20 cellular contexts compared by ENCODE assay signal in the genomic region with DNA sequence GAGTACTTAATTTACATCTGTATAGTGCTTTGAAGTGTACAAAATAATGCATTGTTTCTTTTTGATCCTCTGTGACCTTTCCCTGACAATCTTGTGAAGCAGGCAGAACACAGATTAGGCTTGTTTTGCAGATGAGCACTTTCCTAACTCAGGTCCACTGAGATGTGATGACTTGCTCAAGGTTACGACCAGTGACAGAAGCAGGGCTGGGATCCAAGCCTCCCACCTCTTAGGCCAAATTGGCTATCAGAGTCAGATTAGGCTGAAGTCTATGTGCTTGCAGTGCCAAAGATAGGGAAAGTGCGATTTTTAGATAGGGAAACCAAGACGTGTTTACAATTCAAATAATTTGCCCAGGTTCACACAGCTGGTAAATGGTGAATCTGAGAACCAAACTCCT.
A peak's percentile ranks its signal among the peaks of the same experiment; 100 is the strongest.
DNase-seq lines count a peak whose midpoint lies in the region; ATAC-seq and TF ChIP-seq lines count a peak whose summit lies in the region.
"Had no signal": no experiment of that assay in that cellular context is flagged by ENCODE, and none has a peak within 500 bp of the region (broad histone marks: within the 10 kb centered on the region; RNA-seq: fewer than 3 reads in every experiment).

No MANE protein-coding gene starts in this region.

- no peaks in the 10 kb centered on the region for H3K79me2 ChIP-seq in SU-DHL-6 (ENCODE audit: insufficient read depth, low read length)
- H3K79me2 ChIP-seq in mesendoderm (ENCODE audit: control insufficient read depth, insufficient read depth, low read length), result no peaks in the 10 kb centered on the region

- no peak for TF ChIP-seq POLR2A in IMR-90 (IDR thresholded peaks at IDR 0.05; ENCODE audit: low read depth, low read length)

- no peak overlapping the region for H3K27ac ChIP-seq in right atrium auricular region
- H3K27ac ChIP-seq in IMR-90 (ENCODE audit: insufficient read depth, low read length), result no peak overlapping the region
- H3K27ac ChIP-seq in SU-DHL-6 (ENCODE audit: low read depth, low read length), result peak overlapping the region; percentile 63
- H3K27ac ChIP-seq in mesendoderm (ENCODE audit: low read depth, low read length), result no peak overlapping the region
- H3K27ac ChIP-seq: A549; BLaER1 treated with 17β-estradiol and CSF1 and Interleukin-3, amounts not matched to agents 10 nM and 100 nM had no signal

- WGBS in IMR-90 (ENCODE audit: extremely low coverage in 2 of 2, insufficient read length in 1 of 2), 2 experiments, result 83% methylated on average over 1 of the region's 3 CpGs; no CpG with 5 or more reads in 1 of the 2 experiments
- WGBS in mesendoderm (ENCODE audit: extremely low coverage, insufficient coverage, low lambda C conversion rate), result no CpG with 5 or more reads among the region's 3 CpGs

- in situ Hi-C loops in IMR-90 (cut with MboI; ENCODE audit: low sequenced_read_pairs), result no loop called here

- 0 out of 2 replicates have a peak overlapping the region, but pooled peaks have one; percentile 54 for H2BK20ac ChIP-seq in IMR-90 (ENCODE audit: low read depth, low read length)

- TF ChIP-seq CTCF in right atrium auricular region (IDR thresholded peaks at IDR 0.05) (no peak), IMR-90 (conservative IDR thresholded peaks at IDR 0.05; ENCODE audit: low read depth, low read length) (no peak), SU-DHL-6 (IDR thresholded peaks at IDR 0.05; ENCODE audit: insufficient read depth, low read length, poor library complexity, severe bottlenecking) (no peak)

- POLR2A ChIA-PET in IMR-90 (lab: Charles Lee; ENCODE audit: unreplicated experiment), result no interaction called here

- BruUV-seq in IMR-90 (replicated peaks; lab: Mats Ljungman, UMichigan), result no TSS peak

- H2AK9ac ChIP-seq in IMR-90 (replicated peaks; ENCODE audit: low read depth, low read length, poor library complexity), result no peak overlapping the region

- H4K8ac ChIP-seq in IMR-90 (ENCODE audit: low read depth in 2 of 2, low read length in 2 of 2) (no peak overlapping the region), mesendoderm (ENCODE audit: low read depth, low read length) (no peak overlapping the region)

- H3K23ac ChIP-seq in IMR-90 (ENCODE audit: low read depth, low read length), result no peak overlapping the region
- no peak overlapping the region for H3K23ac ChIP-seq in mesendoderm (ENCODE audit: low read length)

- no peak overlapping the region for H2BK5ac ChIP-seq in IMR-90 (ENCODE audit: low read depth, low read length, poor library complexity, severe bottlenecking)
- no peak overlapping the region for H2BK5ac ChIP-seq in mesendoderm (ENCODE audit: low read length)

- H3K9ac ChIP-seq in IMR-90 (ENCODE audit: low read depth, low read length) (no peak overlapping the region), SU-DHL-6 (ENCODE audit: low read length) (peak overlapping the region; percentile 27), mesendoderm (ENCODE audit: low read length) (no peak overlapping the region)
- H3K9ac ChIP-seq: BLaER1 treated with 17β-estradiol and CSF1 and Interleukin-3, amounts not matched to agents 10 nM and 100 nM had no signal

- H4K91ac ChIP-seq in IMR-90 (ENCODE audit: insufficient read depth, low read depth, low read length), result no peak overlapping the region

- H3K27me3 ChIP-seq in right atrium auricular region (no peaks in the 10 kb centered on the region), IMR-90 (ENCODE audit: control insufficient read depth, insufficient read depth, low read length) (no peaks in the 10 kb centered on the region), SU-DHL-6 (ENCODE audit: low read length) (no peaks in the 10 kb centered on the region), mesendoderm (ENCODE audit: insufficient read depth, low read length, poor library complexity) (no peaks in the 10 kb centered on the region)
- H3K27me3 ChIP-seq: BE2C; BLaER1 treated with 17β-estradiol and CSF1 and Interleukin-3, amounts not matched to agents 10 nM and 100 nM had no signal

- H3K4ac ChIP-seq in IMR-90 (ENCODE audit: low read depth, low read length), result 0 out of 2 replicates have a peak overlapping the region, but pooled peaks have one; percentile 2
- no peak overlapping the region for H3K4ac ChIP-seq in mesendoderm (ENCODE audit: low read depth, low read length)

- no peak overlapping the region for H3K14ac ChIP-seq in IMR-90 (replicated peaks; ENCODE audit: low read depth, low read length)

- H4K20me1 ChIP-seq in IMR-90 (ENCODE audit: insufficient read depth, low read length) (no peaks in the 10 kb centered on the region), SU-DHL-6 (ENCODE audit: low read depth, low read length) (no peaks in the 10 kb centered on the region)
- H4K20me1 ChIP-seq: BLaER1 treated with 17β-estradiol and CSF1 and Interleukin-3, amounts not matched to agents 10 nM and 100 nM had no signal

- TF ChIP-seq RAD21 in IMR-90 (IDR thresholded peaks at IDR 0.05; ENCODE audit: low read length), result no peak

- H4K5ac ChIP-seq in IMR-90 (ENCODE audit: low read depth, low read length), result no peak overlapping the region
- H4K5ac ChIP-seq in mesendoderm (ENCODE audit: low read length), result no peak overlapping the region

- DNase-seq in left ventricle myocardium superior (no peak), right atrium auricular region (ENCODE audit: low spot score) (no peak), IMR-90 (no peak), mesendoderm (peak; percentile 27), NCI-H2171 (lab: John Stamatoyannopoulos, UW) (no peak)
- DNase-seq: 8988T; ACHN; BE2C; CD4-positive, alpha-beta T cell; CD8-positive, alpha-beta memory T cell; DMS 273 treated with DMSO at 0.1 percent for 48 hours; DMS79; HFFc6 had no signal

- ATAC-seq in left ventricle myocardium superior (peak; percentile 16), IMR-90 (ENCODE audit: low read depth) (no peak), HG03135 (IDR thresholded peaks at IDR 0.05; ENCODE audit: unreplicated experiment) (no peak), GM19023 (IDR thresholded peaks at IDR 0.05; ENCODE audit: unreplicated experiment) (no peak)
- ATAC-seq: A549, GM23338 had no signal

- H2BK120ac ChIP-seq in IMR-90 (ENCODE audit: low read depth, low read length) (no peak overlapping the region), mesendoderm (ENCODE audit: low read depth, low read length) (no peak overlapping the region)

- H2BK15ac ChIP-seq in IMR-90 (ENCODE audit: low read depth, low read length), result no peak overlapping the region
- no peak overlapping the region for H2BK15ac ChIP-seq in mesendoderm (replicated peaks; ENCODE audit: low read depth)

- H3K4me1 ChIP-seq in right atrium auricular region, result peaks cover 0 to 27% of the 10 kb centered on the region in 2 donors
- peaks cover 13% of the 10 kb centered on the region for H3K4me1 ChIP-seq in IMR-90 (ENCODE audit: control insufficient read depth, insufficient read depth, low read length)
- H3K4me1 ChIP-seq in mesendoderm (ENCODE audit: control insufficient read depth, low read depth, low read length), result no peaks in the 10 kb centered on the region
- H3K4me1 ChIP-seq: BE2C, HAP-1 had no signal

- H3K18ac ChIP-seq in IMR-90 (ENCODE audit: low read depth, low read length), result no peak overlapping the region
- H3K18ac ChIP-seq in mesendoderm (ENCODE audit: low read length), result no peak overlapping the region

- intact Hi-C loops in left ventricle myocardium superior (cut with micrococcal nuclease) (no loop called here), IMR-90 (cut with micrococcal nuclease) (no loop called here)

- H3K4me2 ChIP-seq in IMR-90 (ENCODE audit: low read depth, low read length), result no peak overlapping the region
- peak overlapping the region; percentile 66 for H3K4me2 ChIP-seq in SU-DHL-6 (ENCODE audit: low read depth, low read length, poor library complexity, severe bottlenecking)
- H3K4me2 ChIP-seq in mesendoderm (ENCODE audit: low read length), result no peak overlapping the region
- H3K4me2 ChIP-seq: A549; BLaER1 treated with 17β-estradiol and CSF1 and Interleukin-3, amounts not matched to agents 10 nM and 100 nM; GM23338 had no signal

- dilution Hi-C loops in IMR-90 (cut with HindIII; ENCODE audit: low sequenced_read_pairs, unreplicated experiment), result no loop called here

- H3K9me3 ChIP-seq in right atrium auricular region (no peaks in the 10 kb centered on the region), IMR-90 (ENCODE audit: control insufficient read depth, insufficient read depth, low read length) (no peaks in the 10 kb centered on the region), SU-DHL-6 (ENCODE audit: insufficient read depth, low read length) (no peaks in the 10 kb centered on the region)
- H3K9me3 ChIP-seq: A549; BE2C; BLaER1 treated with 17β-estradiol and CSF1 and Interleukin-3, amounts not matched to agents 10 nM and 100 nM; HAP-1 had no signal

- H3K56ac ChIP-seq in IMR-90 (ENCODE audit: extremely low read depth, insufficient read depth, low read length) (no peak overlapping the region), mesendoderm (ENCODE audit: low read length) (no peak overlapping the region)

- H3K79me1 ChIP-seq in IMR-90 (ENCODE audit: low read depth in 1 of 2, low read length in 2 of 2) (no peaks in the 10 kb centered on the region), mesendoderm (ENCODE audit: low read length) (no peaks in the 10 kb centered on the region)

- H3K9me2 ChIP-seq in SU-DHL-6 (replicated peaks; ENCODE audit: insufficient read depth, low read length), result no peaks in the 10 kb centered on the region

- CTCF ChIA-PET in IMR-90 (lab: Yijun Ruan, JAX), result no interaction called here

- no peak overlapping the region for H2AFZ ChIP-seq in IMR-90 (replicated peaks; ENCODE audit: low read length, poor library complexity)
- no peak overlapping the region for H2AFZ ChIP-seq in SU-DHL-6 (ENCODE audit: low read depth, low read length, severe bottlenecking)
- H2AFZ ChIP-seq: GM23338 had no signal

- H3K36me3 ChIP-seq in right atrium auricular region (no peaks in the 10 kb centered on the region), IMR-90 (ENCODE audit: control insufficient read depth, insufficient read depth, low read length) (no peaks in the 10 kb centered on the region), SU-DHL-6 (ENCODE audit: low read length) (no peaks in the 10 kb centered on the region), mesendoderm (ENCODE audit: control insufficient read depth, insufficient read depth, low read length) (no peaks in the 10 kb centered on the region)
- H3K36me3 ChIP-seq: BE2C; BLaER1 treated with 17β-estradiol and CSF1 and Interleukin-3, amounts not matched to agents 10 nM and 100 nM; HAP-1 had no signal

- H3F3A ChIP-seq in SU-DHL-6 (ENCODE audit: insufficient read depth), result no peaks in the 10 kb centered on the region

- peaks cover 13% of the 10 kb centered on the region for H3K9me1 ChIP-seq in IMR-90 (ENCODE audit: insufficient read depth, low read length)

- H3K4me3 ChIP-seq in right atrium auricular region (no peak overlapping the region), IMR-90 (ENCODE audit: insufficient read depth, low read depth, low read length) (no peak overlapping the region), SU-DHL-6 (ENCODE audit: insufficient read depth, low read length, poor library complexity, severe bottlenecking) (peak overlapping the region; percentile 21), mesendoderm (ENCODE audit: low read length) (no peak overlapping the region)
- H3K4me3 ChIP-seq: A549; BLaER1 treated with 17β-estradiol and CSF1 and Interleukin-3, amounts not matched to agents 10 nM and 100 nM; GM23338; HAP-1 had no signal

- H2AK5ac ChIP-seq in IMR-90 (ENCODE audit: low read depth, low read length), result 0 out of 2 replicates have a peak overlapping the region, but pooled peaks have one; percentile 13
- H2AK5ac ChIP-seq in mesendoderm (ENCODE audit: low read length), result no peak overlapping the region
